ENCODE assay signal across 7 cellular contexts in genomic region chr3:95758707-95759106, GRCh38.
"Had no signal": no experiment of that assay in that cellular context is flagged by ENCODE, and none has a peak within 500 bp of the region (broad histone marks: within the 10 kb centered on the region; RNA-seq: fewer than 3 reads in every experiment).

No MANE protein-coding gene starts in this region.

- H3K27ac Mint-ChIP-seq: IgD-negative memory B cell had no signal

- H3K27ac ChIP-seq: HL-60 had no signal

- H3K4me3 Mint-ChIP-seq: IgD-negative memory B cell had no signal

- H3K4me1 Mint-ChIP-seq: IgD-negative memory B cell had no signal

- H3K4me3 ChIP-seq: K562 had no signal

- H3K36me3 Mint-ChIP-seq: IgD-negative memory B cell had no signal

- DNase-seq: IMR-90, KBM-7, KG1 had no signal

- H3K27me3 Mint-ChIP-seq: IgD-negative memory B cell had no signal

- ATAC-seq: HepG2, K562 had no signal
